Comparison of ENCODE assay signal across 8 cellular contexts in the genomic region with DNA sequence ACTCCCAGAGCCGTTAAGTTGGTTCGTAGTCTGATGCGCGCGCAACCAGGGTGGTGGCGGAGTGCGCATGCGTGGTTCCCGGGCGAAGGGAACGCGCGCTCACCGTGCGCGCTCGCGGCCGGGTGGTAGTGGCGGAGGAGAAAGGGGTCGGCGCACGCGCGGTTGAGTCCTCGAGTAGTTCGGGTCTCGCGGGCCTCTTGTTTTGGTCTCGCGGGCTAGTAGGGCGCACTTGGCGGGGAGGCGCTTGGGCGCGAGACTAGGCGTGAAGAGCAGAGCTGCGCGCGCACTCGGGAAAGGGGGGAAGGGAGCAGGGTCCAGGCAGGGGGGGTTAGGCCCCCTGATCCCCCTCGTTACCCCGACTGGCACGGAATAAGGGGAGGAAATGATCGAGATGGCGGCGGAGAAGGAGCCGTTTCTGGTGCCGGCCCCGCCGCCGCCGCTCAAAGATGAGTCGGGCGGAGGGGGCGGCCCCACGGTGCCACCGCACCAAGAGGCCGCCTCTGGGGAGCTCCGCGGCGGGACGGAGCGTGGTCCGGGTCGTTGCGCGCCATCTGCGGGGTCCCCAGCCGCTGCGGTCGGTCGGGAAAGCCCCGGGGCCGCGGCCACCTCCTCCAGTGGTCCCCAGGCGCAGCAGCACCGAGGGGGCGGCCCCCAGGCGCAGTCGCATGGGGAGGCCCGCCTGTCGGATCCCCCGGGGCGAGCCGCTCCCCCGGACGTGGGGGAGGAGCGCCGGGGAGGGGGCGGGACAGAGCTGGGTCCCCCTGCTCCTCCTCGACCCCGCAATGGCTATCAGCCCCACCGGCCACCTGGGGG. TPM values are rescaled to one million over a fixed set of nuclear protein-coding genes. Genes with fewer than 3 reads are reported as not detected.
DNase-seq lines count a peak whose midpoint lies in the region; ATAC-seq, FAIRE-seq and TF ChIP-seq lines count a peak whose summit lies in the region.

A gene with protein sequence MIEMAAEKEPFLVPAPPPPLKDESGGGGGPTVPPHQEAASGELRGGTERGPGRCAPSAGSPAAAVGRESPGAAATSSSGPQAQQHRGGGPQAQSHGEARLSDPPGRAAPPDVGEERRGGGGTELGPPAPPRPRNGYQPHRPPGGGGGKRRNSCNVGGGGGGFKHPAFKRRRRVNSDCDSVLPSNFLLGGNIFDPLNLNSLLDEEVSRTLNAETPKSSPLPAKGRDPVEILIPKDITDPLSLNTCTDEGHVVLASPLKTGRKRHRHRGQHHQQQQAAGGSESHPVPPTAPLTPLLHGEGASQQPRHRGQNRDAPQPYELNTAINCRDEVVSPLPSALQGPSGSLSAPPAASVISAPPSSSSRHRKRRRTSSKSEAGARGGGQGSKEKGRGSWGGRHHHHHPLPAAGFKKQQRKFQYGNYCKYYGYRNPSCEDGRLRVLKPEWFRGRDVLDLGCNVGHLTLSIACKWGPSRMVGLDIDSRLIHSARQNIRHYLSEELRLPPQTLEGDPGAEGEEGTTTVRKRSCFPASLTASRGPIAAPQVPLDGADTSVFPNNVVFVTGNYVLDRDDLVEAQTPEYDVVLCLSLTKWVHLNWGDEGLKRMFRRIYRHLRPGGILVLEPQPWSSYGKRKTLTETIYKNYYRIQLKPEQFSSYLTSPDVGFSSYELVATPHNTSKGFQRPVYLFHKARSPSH (plus strand): TSS at position 195 of the 813 bp plus-strand sequence. CDS start 188 bp downstream, at position 383.

- no peak for TF ChIP-seq CTCF in activated B cell treated with CpG ODN at 0.5 μM for 24 hours (IDR thresholded peaks at IDR 0.05)
- TF ChIP-seq CTCF in bronchial epithelial cell (IDR thresholded peaks at IDR 0.05; ENCODE audit: insufficient read depth, low read length, severe bottlenecking) = no peak

- no peaks in the 10 kb centered on the region for H3K9me3 Mint-ChIP-seq in activated B cell treated with CpG ODN at 0.5 μM for 24 hours

- no peaks in the 10 kb centered on the region for H3K9me3 ChIP-seq in small intestine (ENCODE audit: control insufficient read depth, low read depth)

- H3K4me3 ChIP-seq in bronchial epithelial cell (ENCODE audit: low read depth, low read length) (peak within 1 kb of the TSS; percentile 94), small intestine (ENCODE audit: low read depth in 1 of 2, low read length in 2 of 2) (peak within 1 kb of the TSS; percentile 81 to 88)

- H3K27me3 Mint-ChIP-seq in activated B cell treated with CpG ODN at 0.5 μM for 24 hours = no peaks in the 10 kb centered on the region

- no peak for FAIRE-seq in bronchial epithelial cell (lab: Jason Lieb, UNC)
- FAIRE-seq in small intestine (lab: Jason Lieb, UNC) = no peak

- DNase-seq in ACHN (peak; percentile 100), NCI-H345 (lab: John Stamatoyannopoulos, UW) (peak; percentile 96), activated B cell treated with CpG ODN at 0.5 μM for 24 hours (peak; percentile 94), bronchial epithelial cell (ENCODE audit: low read depth) (peak; percentile 74), iPS-NIHi7 (ENCODE audit: extremely low spot score) (peak; percentile 90), small intestine (peak; percentile 93)

- CTCF ChIA-PET in activated B cell treated with CpG ODN at 0.5 μM for 24 hours (lab: Charles Lee) = interaction anchor here (3.9 kb wide), 1 partner anchor 22 kb away, joined by 16 read pairs; no protein-coding TSS in a partner anchor

- H3K4me1 Mint-ChIP-seq in activated B cell treated with CpG ODN at 0.5 μM for 24 hours = peaks cover 52% of the 10 kb centered on the region

- peaks cover 57% of the 10 kb centered on the region for H3K36me3 Mint-ChIP-seq in activated B cell treated with CpG ODN at 0.5 μM for 24 hours (ENCODE audit: low read depth)

- no peaks in the 10 kb centered on the region for H3K27me3 ChIP-seq in bronchial epithelial cell (ENCODE audit: control insufficient read depth, insufficient read depth, low read length)
- H3K27me3 ChIP-seq in small intestine (ENCODE audit: control insufficient read depth in 2 of 2, insufficient read depth in 2 of 2, low read length in 2 of 2) = no peaks in the 10 kb centered on the region

- peak within 1 kb of the TSS; percentile 100 for H3K27ac Mint-ChIP-seq in activated B cell treated with CpG ODN at 0.5 μM for 24 hours

- intact Hi-C loops in activated B cell treated with CpG ODN at 0.5 μM for 24 hours (cut with micrococcal nuclease) = loop anchor here (1.0 to 10.0 kb wide), 12 partner anchors 85 to 825 kb away; partner anchors contain the start of genes AGFG2, FBXO24, GNB2 and LAMTOR4

- peak within 1 kb of the TSS; percentile 98 for H3K4me3 Mint-ChIP-seq in activated B cell treated with CpG ODN at 0.5 μM for 24 hours

- POLR2A ChIA-PET in activated B cell treated with CpG ODN at 0.5 μM for 24 hours (lab: Charles Lee) = interaction anchor here (0.5 to 4.3 kb wide), 65 partner anchors 8 to 1987 kb away, joined by 3 to 90 read pairs (median 6); partner anchors contain the start of genes AGFG2, AP4M1, BUD31 and FBXO24

- H3K4me1 ChIP-seq in small intestine (ENCODE audit: control insufficient read depth in 2 of 2, insufficient read depth in 1 of 2, low read depth in 1 of 2, low read length in 1 of 2) = peaks cover 2 to 4% of the 10 kb centered on the region in 2 donors

- peak; percentile 45 for ATAC-seq in GM18909 (IDR thresholded peaks at IDR 0.05; ENCODE audit: poor library complexity, unreplicated experiment)
- ATAC-seq in HG03159 (IDR thresholded peaks at IDR 0.05; ENCODE audit: unreplicated experiment) = peak; percentile 35
- ATAC-seq in activated B cell treated with CpG ODN at 0.5 μM for 24 hours (ENCODE audit: low read depth) = peak; percentile 47

- peaks cover 11% of the 10 kb centered on the region for H3K36me3 ChIP-seq in bronchial epithelial cell (ENCODE audit: control insufficient read depth, insufficient read depth, low read length)
- H3K36me3 ChIP-seq in small intestine (ENCODE audit: control insufficient read depth in 2 of 2, insufficient read depth in 2 of 2, low read length in 2 of 2) = no peaks in the 10 kb centered on the region

- peak within 1 kb of the TSS; percentile 92 to 100 for H3K27ac ChIP-seq in small intestine (ENCODE audit: low read depth in 1 of 2, low read length in 1 of 2)

- WGBS in small intestine, 3 donors = 0 to 1% (median 0%) methylated on average over 74 to 94 of the region's 94 CpGs

- in situ Hi-C loops in ACHN (cut with HindIII; ENCODE audit: low pct_ligation_motif_present, low pct_unique_long_range_greater_than_20kb, low sequenced_read_pairs) = no loop called here

RNA-seq across cellular contexts. Expression of the gene that starts here (rescaled TPM):
- total RNA-seq in activated B cell treated with CpG ODN at 0.5 μM for 24 hours (61.0 and 65.5 TPM in 2 replicates), bronchial epithelial cell (18.7 and 20.7 TPM in 2 replicates)
- polyA plus RNA-seq in small intestine = 10 to 100 TPM; 26.8 to 31.3 (median 30.1) TPM

Comparison
In these comparisons a context has a peak if more than half of its experiments do, and no peak if none do; other contexts are left out.
1. Peak in every context shown above with its lines: DNase-seq, ATAC-seq, H3K4me3 ChIP-seq and H3K27ac ChIP-seq.